12 cellular contexts compared by ENCODE assay signal in genomic region chr10:15718495-15719061, GRCh38. TPM values are rescaled to one million over a fixed set of nuclear protein-coding genes. Genes with fewer than 3 reads are reported as not detected.
DNase-seq lines count a peak whose midpoint lies in the region; ATAC-seq, FAIRE-seq and TF ChIP-seq lines count a peak whose summit lies in the region.
"Had no signal": no experiment of that assay in that cellular context is flagged by ENCODE, and none has a peak within 500 bp of the region (broad histone marks: within the 10 kb centered on the region; RNA-seq: fewer than 3 reads in every experiment).

No MANE protein-coding gene starts in this region.

- H3K4me1 Mint-ChIP-seq in astrocyte (ENCODE audit: low read depth, unreplicated experiment) (no peaks in the 10 kb centered on the region), progenitor cell of endocrine pancreas (ENCODE audit: low read depth) (peaks cover 2% of the 10 kb centered on the region)

- H3K36me3 ChIP-seq in BLaER1 treated with 17β-estradiol and CSF1 and Interleukin-3, amounts not matched to agents 10 nM and 100 nM, result peaks cover 0 to 23% (median 0%) of the 10 kb centered on the region in 11 experiments; a peak in 3 of 22 replicates
- H3K36me3 ChIP-seq in astrocyte (ENCODE audit: insufficient read depth, low read length) (no peaks in the 10 kb centered on the region), right atrium auricular region (no peaks in the 10 kb centered on the region)

- FAIRE-seq in astrocyte (lab: Jason Lieb, UNC), result no peak

- H3K27me3 ChIP-seq in BLaER1 treated with 17β-estradiol and CSF1 and Interleukin-3, amounts not matched to agents 10 nM and 100 nM, result peaks cover 0 to 24% (median 0%) of the 10 kb centered on the region in 11 experiments; a peak in 5 of 22 replicates
- H3K27me3 ChIP-seq in astrocyte (ENCODE audit: insufficient read depth, low read length) (peaks cover 28% of the 10 kb centered on the region), right atrium auricular region (no peaks in the 10 kb centered on the region)
- H3K27me3 ChIP-seq: testis had no signal

- DNase-seq in astrocyte (ENCODE audit: low read depth) (no peak), right atrium auricular region (ENCODE audit: low spot score) (no peak), progenitor cell of endocrine pancreas (ENCODE audit: low spot score, unreplicated experiment) (no peak), DMS153 treated with DMSO at 0.1 percent for 48 hours (lab: John Stamatoyannopoulos, UW; ENCODE audit: unreplicated experiment) (no peak)
- DNase-seq: NCI-H1092 had no signal

- no peak for ATAC-seq in HG03045 (IDR thresholded peaks at IDR 0.05; ENCODE audit: unreplicated experiment)
- no peak for ATAC-seq in GM18511 (IDR thresholded peaks at IDR 0.05; ENCODE audit: unreplicated experiment)
- ATAC-seq in GM19351 (IDR thresholded peaks at IDR 0.05; ENCODE audit: unreplicated experiment), result no peak

- peak overlapping the region in 9 of 11 experiments; percentile 37 to 81 (median 74); a peak in 18 of 22 replicates for H3K9ac ChIP-seq in BLaER1 treated with 17β-estradiol and CSF1 and Interleukin-3, amounts not matched to agents 10 nM and 100 nM
- peak overlapping the region; percentile 46 for H3K9ac ChIP-seq in astrocyte (ENCODE audit: low read length)

- H3K36me3 Mint-ChIP-seq in astrocyte (ENCODE audit: low read depth, unreplicated experiment), result no peaks in the 10 kb centered on the region
- no peaks in the 10 kb centered on the region for H3K36me3 Mint-ChIP-seq in progenitor cell of endocrine pancreas (ENCODE audit: insufficient read depth)

- H4K20me1 ChIP-seq in BLaER1 treated with 17β-estradiol and CSF1 and Interleukin-3, amounts not matched to agents 10 nM and 100 nM, result no peaks in the 10 kb centered on the region
- H4K20me1 ChIP-seq in astrocyte (ENCODE audit: insufficient read depth, low read length), result no peaks in the 10 kb centered on the region

- H3K9me3 ChIP-seq in BLaER1 treated with 17β-estradiol and CSF1 and Interleukin-3, amounts not matched to agents 10 nM and 100 nM (replicated peaks in 1 of 11), result no peaks in the 10 kb centered on the region
- H3K9me3 ChIP-seq in astrocyte (ENCODE audit: insufficient read depth, low read depth, low read length) (no peaks in the 10 kb centered on the region), right atrium auricular region (no peaks in the 10 kb centered on the region)
- H3K9me3 ChIP-seq: testis had no signal

- H3K4me2 ChIP-seq in BLaER1 treated with 17β-estradiol and CSF1 and Interleukin-3, amounts not matched to agents 10 nM and 100 nM, result peak overlapping the region; percentile 77 to 100 (median 92)
- H3K4me2 ChIP-seq in astrocyte (ENCODE audit: low read length), result peak overlapping the region; percentile 83

- peak overlapping the region; percentile 83 for H3K4me3 Mint-ChIP-seq in astrocyte (ENCODE audit: unreplicated experiment)
- peak overlapping the region; percentile 73 for H3K4me3 Mint-ChIP-seq in progenitor cell of endocrine pancreas (ENCODE audit: low read depth)

- H3K27ac ChIP-seq in BLaER1 treated with 17β-estradiol and CSF1 and Interleukin-3, amounts not matched to agents 10 nM and 100 nM, result peak overlapping the region in 7 of 11 experiments; percentile 1 to 40 (median 31); a peak in 13 of 22 replicates
- H3K27ac ChIP-seq in astrocyte (ENCODE audit: low read depth, low read length) (no peak overlapping the region), right atrium auricular region (no peak overlapping the region)
- H3K27ac ChIP-seq: testis had no signal

- TF ChIP-seq CTCF in astrocyte (IDR thresholded peaks at IDR 0.05; ENCODE audit: insufficient read depth, low read depth, low read length), result no peak
- TF ChIP-seq CTCF in right atrium auricular region (IDR thresholded peaks at IDR 0.05), result no peak
- TF ChIP-seq CTCF in progenitor cell of endocrine pancreas (IDR thresholded peaks at IDR 0.05; ENCODE audit: unreplicated experiment), result no peak

- H3K27ac Mint-ChIP-seq in astrocyte (ENCODE audit: unreplicated experiment) (no peak overlapping the region), progenitor cell of endocrine pancreas (no peak overlapping the region)

- H3K27me3 Mint-ChIP-seq in astrocyte (ENCODE audit: low read depth, unreplicated experiment) (peaks cover 37% of the 10 kb centered on the region), progenitor cell of endocrine pancreas (peaks cover 71% of the 10 kb centered on the region)

- H3K9me3 Mint-ChIP-seq in astrocyte (ENCODE audit: unreplicated experiment) (no peaks in the 10 kb centered on the region), progenitor cell of endocrine pancreas (ENCODE audit: low read depth) (no peaks in the 10 kb centered on the region)

- peak overlapping the region; percentile 52 to 89 (median 79) for H3K4me3 ChIP-seq in BLaER1 treated with 17β-estradiol and CSF1 and Interleukin-3, amounts not matched to agents 10 nM and 100 nM
- peak overlapping the region; percentile 57 for H3K4me3 ChIP-seq in astrocyte (ENCODE audit: insufficient read depth, low read depth, low read length)
- H3K4me3 ChIP-seq in right atrium auricular region, result peak overlapping the region; percentile 21 to 53

- peaks cover 6 to 71% (median 57%) of the 10 kb centered on the region in 10 experiments; a peak in 19 of 20 replicates for H3K4me1 ChIP-seq in BLaER1 treated with 17β-estradiol and CSF1 and Interleukin-3, amounts not matched to agents 10 nM and 100 nM
- H3K4me1 ChIP-seq in astrocyte (ENCODE audit: insufficient read depth, low read length), result peaks cover 3% of the 10 kb centered on the region
- peaks cover 0 to 20% of the 10 kb centered on the region in 2 donors for H3K4me1 ChIP-seq in right atrium auricular region

- H2AFZ ChIP-seq in astrocyte (ENCODE audit: low read depth, low read length), result peak overlapping the region; percentile 56

- H3K79me2 ChIP-seq in astrocyte (ENCODE audit: insufficient read depth, low read length), result no peaks in the 10 kb centered on the region

RNA-seq across cellular contexts. Expression of gene ITGA8, which starts 1.1 kb away (rescaled TPM):
- not detected in 2 replicates for total RNA-seq in astrocyte
- total RNA-seq in right atrium auricular region, result 1 to 10 TPM; 4.9 to 6.4 TPM
- total RNA-seq in progenitor cell of endocrine pancreas, result 0.36 TPM in 1 of 2 replicates, not detected in the other
- total RNA-seq: myocyte; T-helper 2 cell treated with Interferon-gamma antibody and Interleukin-4, amounts not matched to agents 100 ng/mL and 5 ng/mL, for 36 hours had no signal

Comparison
In these comparisons a context has a peak if more than half of its experiments do, and no peak if none do; other contexts are left out.
1. H3K27ac ChIP-seq: peak in BLaER1 treated with 17β-estradiol and CSF1 and Interleukin-3, amounts not matched to agents 10 nM and 100 nM (7 of 11); none in astrocyte (single experiment) and right atrium auricular region (0 of 2).
2. Peak in every context shown above with its lines, with median percentiles within 50 percentile points of each other: H3K4me3 ChIP-seq.